ENCODE assay signal across 20 cellular contexts in the genomic region with DNA sequence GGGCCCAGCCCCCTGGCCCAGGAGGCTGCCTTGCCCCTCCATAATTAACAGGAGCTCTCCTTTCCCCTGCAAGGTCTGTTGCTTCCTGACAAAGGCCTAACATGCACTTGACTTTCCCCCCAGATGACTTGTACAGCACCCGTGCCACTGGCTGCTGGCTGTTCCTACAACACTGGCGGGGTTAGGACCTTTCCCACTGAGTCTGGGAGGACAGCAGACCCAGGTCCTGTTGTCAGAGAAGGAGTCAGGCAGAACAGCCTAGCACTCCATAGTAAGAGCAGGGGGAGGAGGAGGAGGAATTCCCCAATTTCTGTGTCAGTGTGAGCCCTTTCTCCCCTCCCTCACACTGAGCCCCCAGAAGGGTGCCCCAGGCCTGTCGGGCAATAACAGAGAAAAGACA.
DNase-seq lines count a peak whose midpoint lies in the region; ATAC-seq lines count a peak whose summit lies in the region.
"Had no signal": no experiment of that assay in that cellular context is flagged by ENCODE, and none has a peak within 500 bp of the region (broad histone marks: within the 10 kb centered on the region; RNA-seq: fewer than 3 reads in every experiment).

No MANE protein-coding gene starts in this region.

- no peaks in the 10 kb centered on the region for H3K36me3 ChIP-seq in Karpas-422 (ENCODE audit: insufficient read depth, low read length)

- DNase-seq in Karpas-422 (peak; percentile 20), retina (peak; percentile 1), substantia nigra (lab: John Stamatoyannopoulos, UW) (no peak)
- DNase-seq: Calu3; CD8-positive, alpha-beta memory T cell; DMS79 treated with DMSO at 0.1 percent for 48 hours; GF-D8; NCI-H1092; NCI-H1417 treated with DMSO at 0.1 percent for 48 hours; NCI-H2081; NCI-H2227 treated with DMSO at 0.1 percent for 48 hours; NCI-H510A; SHP77 treated with DMSO at 0.1 percent for 48 hours had no signal

- no peak overlapping the region for H3K4me2 ChIP-seq in Karpas-422 (ENCODE audit: low read depth, low read length, poor library complexity, severe bottlenecking)

- no peak overlapping the region for H2AFZ ChIP-seq in Karpas-422 (ENCODE audit: low read length)

- H3K79me2 ChIP-seq in Karpas-422 (ENCODE audit: low read length) = no peaks in the 10 kb centered on the region

- no peaks in the 10 kb centered on the region for H3K9me2 ChIP-seq in Karpas-422 (replicated peaks; ENCODE audit: insufficient read depth, low read length)

- no peak overlapping the region for H3K4me3 ChIP-seq in Karpas-422 (ENCODE audit: low read length)

- ATAC-seq in GM21717 (IDR thresholded peaks at IDR 0.05; ENCODE audit: unreplicated experiment) (no peak), HG02885 (IDR thresholded peaks at IDR 0.05; ENCODE audit: poor library complexity, unreplicated experiment) (no peak), GM19324 (IDR thresholded peaks at IDR 0.05; ENCODE audit: low FRiP score, unreplicated experiment) (no peak)
- ATAC-seq: HCT116, Panc1 had no signal

- no peaks in the 10 kb centered on the region for H3K9me3 ChIP-seq in Karpas-422 (ENCODE audit: low read length)

- no peak overlapping the region for H3K9ac ChIP-seq in Karpas-422 (ENCODE audit: low read length)

- no peaks in the 10 kb centered on the region for H3K27me3 ChIP-seq in Karpas-422 (ENCODE audit: low read length)

- no peaks in the 10 kb centered on the region for H4K20me1 ChIP-seq in Karpas-422 (ENCODE audit: insufficient read depth, low read depth, low read length)

- H3K27ac ChIP-seq in Karpas-422 (ENCODE audit: low read length) = no peak overlapping the region
- peak overlapping the region; percentile 9 for H3K27ac ChIP-seq in angular gyrus (ENCODE audit: low read depth, low read length)
- peak overlapping the region; percentile 74 for H3K27ac ChIP-seq in substantia nigra (ENCODE audit: low read depth, low read length, poor library complexity, severe bottlenecking)
- H3K27ac ChIP-seq: RWPE1 had no signal

- H3K4me1 ChIP-seq in Karpas-422 (ENCODE audit: low read length) = peaks cover 4% of the 10 kb centered on the region

Comparison
In these comparisons a context has a peak if more than half of its experiments do, and no peak if none do; other contexts are left out.
1. DNase-seq: peak in Karpas-422 (single experiment) and retina (single experiment); none in substantia nigra (0 of 49).